18 cellular contexts compared by ENCODE assay signal in genomic region chr14:72528059-72528950, GRCh38.
A peak's percentile ranks its signal among the peaks of the same experiment; 100 is the strongest.
DNase-seq lines count a peak whose midpoint lies in the region; ATAC-seq and TF ChIP-seq lines count a peak whose summit lies in the region.
"Had no signal": no experiment of that assay in that cellular context is flagged by ENCODE, and none has a peak within 500 bp of the region (broad histone marks: within the 10 kb centered on the region; RNA-seq: fewer than 3 reads in every experiment).

No MANE protein-coding gene starts in this region.

- peaks cover 58% of the 10 kb centered on the region for H3K4me1 Mint-ChIP-seq in activated CD4-positive, alpha-beta T cell treated with anti-CD3 and anti-CD28 coated beads, Interleukin-2, amount 10 ng/mL, durations not matched to agents 24 days and 14 days
- peaks cover 46% of the 10 kb centered on the region for H3K4me1 Mint-ChIP-seq in nephron

- H3K27me3 Mint-ChIP-seq in activated CD4-positive, alpha-beta T cell treated with anti-CD3 and anti-CD28 coated beads, Interleukin-2, amount 10 ng/mL, durations not matched to agents 24 days and 14 days: peaks cover 18% of the 10 kb centered on the region
- no peaks in the 10 kb centered on the region for H3K27me3 Mint-ChIP-seq in nephron (ENCODE audit: low read depth)

- TF ChIP-seq CTCF in astrocyte of the spinal cord (IDR thresholded peaks at IDR 0.05; ENCODE audit: low read depth, low read length) (no peak), nephron (IDR thresholded peaks at IDR 0.05; ENCODE audit: unreplicated experiment in 3 of 3) (no peak)

- intact Hi-C loops in activated CD4-positive, alpha-beta T cell treated with anti-CD3 and anti-CD28 coated beads, Interleukin-2, amount 10 ng/mL, durations not matched to agents 24 days and 14 days (cut with micrococcal nuclease): no loop called here

- no peak overlapping the region for H3K4me3 ChIP-seq in astrocyte of the spinal cord (ENCODE audit: low read depth, low read length)
- H3K4me3 ChIP-seq: mucosa of descending colon, pancreas, skin epidermis, tibial nerve had no signal

- H3K9me3 Mint-ChIP-seq in activated CD4-positive, alpha-beta T cell treated with anti-CD3 and anti-CD28 coated beads, Interleukin-2, amount 10 ng/mL, durations not matched to agents 24 days and 14 days: peaks cover 8% of the 10 kb centered on the region
- peaks cover 8% of the 10 kb centered on the region for H3K9me3 Mint-ChIP-seq in nephron

- peaks cover 11% of the 10 kb centered on the region for H3K36me3 Mint-ChIP-seq in activated CD4-positive, alpha-beta T cell treated with anti-CD3 and anti-CD28 coated beads, Interleukin-2, amount 10 ng/mL, durations not matched to agents 24 days and 14 days (ENCODE audit: low read depth)
- H3K36me3 Mint-ChIP-seq in nephron (ENCODE audit: low read depth): peaks cover 4% of the 10 kb centered on the region
- H3K36me3 Mint-ChIP-seq: stimulated activated effector memory CD8-positive, alpha-beta T cell treated with anti-CD3 and anti-CD28 coated beads, Interleukin-12 subunit alpha, Interleukin-12 subunit beta, amount 100 ng/mL, for 72 hours had no signal

- ATAC-seq in GM18511 (IDR thresholded peaks at IDR 0.05; ENCODE audit: unreplicated experiment) (no peak), GM19328 (IDR thresholded peaks at IDR 0.05; ENCODE audit: unreplicated experiment) (no peak)
- ATAC-seq: activated naive CD4-positive, alpha-beta T cell treated with anti-CD3 and anti-CD28 coated beads, Interleukin-2, amount 50 U/mL, for 72 hours; mucosa of descending colon; pancreas; stimulated activated effector memory CD8-positive, alpha-beta T cell treated with anti-CD3 and anti-CD28 coated beads, Interleukin-12 subunit alpha, Interleukin-12 subunit beta, amount 100 ng/mL, for 72 hours had no signal

- H3K4me3 Mint-ChIP-seq in activated CD4-positive, alpha-beta T cell treated with anti-CD3 and anti-CD28 coated beads, Interleukin-2, amount 10 ng/mL, durations not matched to agents 24 days and 14 days: peak overlapping the region; percentile 8
- H3K4me3 Mint-ChIP-seq in nephron: no peak overlapping the region
- H3K4me3 Mint-ChIP-seq: stimulated activated effector memory CD8-positive, alpha-beta T cell treated with anti-CD3 and anti-CD28 coated beads, Interleukin-12 subunit alpha, Interleukin-12 subunit beta, amount 100 ng/mL, for 72 hours had no signal

- H3K27ac Mint-ChIP-seq in activated CD4-positive, alpha-beta T cell treated with anti-CD3 and anti-CD28 coated beads, Interleukin-2, amount 10 ng/mL, durations not matched to agents 24 days and 14 days: no peak overlapping the region
- H3K27ac Mint-ChIP-seq in nephron: peak overlapping the region; percentile 39 to 88 (median 72)
- H3K27ac Mint-ChIP-seq: activated naive CD4-positive, alpha-beta T cell treated with anti-CD3 and anti-CD28 coated beads, Interleukin-2, amount 50 U/mL, for 72 hours; stimulated activated effector memory CD8-positive, alpha-beta T cell treated with anti-CD3 and anti-CD28 coated beads, Interleukin-12 subunit alpha, Interleukin-12 subunit beta, amount 100 ng/mL, for 72 hours had no signal

- in situ Hi-C loops in astrocyte of the spinal cord (cut with HindIII; ENCODE audit: low sequenced_read_pairs): no loop called here

- no peak for DNase-seq in activated CD4-positive, alpha-beta T cell treated with anti-CD3 and anti-CD28 coated beads, Interleukin-2, amount 10 ng/mL, durations not matched to agents 24 days and 14 days
- no peak for DNase-seq in activated CD4-positive, alpha-beta T cell treated with anti-CD3 and anti-CD28 coated beads, Interleukin-2, amount 50 U/mL, for 48 hours
- DNase-seq in LHCN-M2 (ENCODE audit: low read depth) (peak; percentile 72), astrocyte of the spinal cord (ENCODE audit: low read depth, low spot score) (peak; percentile 45), NCI-H2171 (lab: John Stamatoyannopoulos, UW) (no peak)
- DNase-seq: ACHN, head of caudate nucleus, mucosa of descending colon, NCI-H1092 treated with DMSO at 0.1 percent for 48 hours, pancreas, SW 1271 had no signal

Comparison
In these comparisons a context has a peak if more than half of its experiments do, and no peak if none do; other contexts are left out.
1. DNase-seq: peak in LHCN-M2 (single experiment) and astrocyte of the spinal cord (single experiment); none in activated CD4-positive, alpha-beta T cell treated with anti-CD3 and anti-CD28 coated beads, Interleukin-2, amount 10 ng/mL, durations not matched to agents 24 days and 14 days (single experiment), activated CD4-positive, alpha-beta T cell treated with anti-CD3 and anti-CD28 coated beads, Interleukin-2, amount 50 U/mL, for 48 hours (0 of 2) and NCI-H2171 (single experiment).